10 cellular contexts compared by ENCODE assay signal in the genomic region with DNA sequence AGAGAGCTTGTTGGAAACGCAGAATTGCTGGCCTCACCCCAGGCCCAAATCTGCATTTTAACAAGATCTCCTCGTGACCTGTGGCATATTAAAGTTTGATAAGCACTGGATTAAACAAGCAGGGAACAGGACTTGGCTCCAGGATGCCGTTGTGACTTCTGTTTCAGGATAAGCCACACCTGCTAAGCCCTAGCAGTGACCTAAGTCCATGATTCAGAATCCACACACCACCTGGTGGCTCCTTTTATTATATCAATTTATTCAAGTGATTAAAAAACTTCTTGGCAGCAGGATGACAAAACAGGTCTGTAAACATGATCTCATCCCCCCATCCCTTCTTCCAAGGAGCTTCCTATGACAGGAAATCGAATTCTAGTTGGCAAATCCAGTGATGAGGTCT. TPM values are rescaled to one million over a fixed set of nuclear protein-coding genes. Genes with fewer than 3 reads are reported as not detected.
A peak's percentile ranks its signal among the peaks of the same experiment; 100 is the strongest.
DNase-seq lines count a peak whose midpoint lies in the region; FAIRE-seq and TF ChIP-seq lines count a peak whose summit lies in the region.
"Had no signal": no experiment of that assay in that cellular context is flagged by ENCODE, and none has a peak within 500 bp of the region (broad histone marks: within the 10 kb centered on the region; RNA-seq: fewer than 3 reads in every experiment).

No MANE protein-coding gene starts in this region.

- H3K27me3 Mint-ChIP-seq in activated T-helper 2 cell treated with anti-CD3 and anti-CD28 coated beads, Interferon-gamma antibody, Interleukin-2, Interleukin-4, amounts not matched to agents 10 μg/mL and 5 μg/mL and 100 μg/mL, durations not matched to agents 14 hours and 24 hours and 36 hours (ENCODE audit: low read depth), result no peaks in the 10 kb centered on the region

- no peaks in the 10 kb centered on the region for H3K36me3 Mint-ChIP-seq in activated T-helper 2 cell treated with anti-CD3 and anti-CD28 coated beads, Interferon-gamma antibody, Interleukin-2, Interleukin-4, amounts not matched to agents 10 μg/mL and 5 μg/mL and 100 μg/mL, durations not matched to agents 14 hours and 24 hours and 36 hours (ENCODE audit: low read depth)

- no peaks in the 10 kb centered on the region for H3K27me3 ChIP-seq in WERI-Rb-1 (ENCODE audit: insufficient read depth, low read depth, severe bottlenecking)
- H3K27me3 ChIP-seq: heart left ventricle had no signal

- peak overlapping the region; percentile 6 for H3K4me3 ChIP-seq in WERI-Rb-1 (ENCODE audit: low read depth, low read length)
- H3K4me3 ChIP-seq: heart left ventricle had no signal

- no peak overlapping the region for H3K27ac Mint-ChIP-seq in activated T-helper 2 cell treated with anti-CD3 and anti-CD28 coated beads, Interferon-gamma antibody, Interleukin-2, Interleukin-4, amounts not matched to agents 10 μg/mL and 5 μg/mL and 100 μg/mL, durations not matched to agents 14 hours and 24 hours and 36 hours

- H3K27ac ChIP-seq in WERI-Rb-1, result no peak overlapping the region
- H3K27ac ChIP-seq: heart left ventricle had no signal

- no peak for FAIRE-seq in frontal cortex (lab: Jason Lieb, UNC)

- TF ChIP-seq CTCF in WERI-Rb-1 (IDR thresholded peaks at IDR 0.05; ENCODE audit: low read depth, low read length) (peak; percentile 46; the same call in 1 of the 2 replicates), GM10266 (IDR thresholded peaks at IDR 0.05; ENCODE audit: control insufficient read depth, insufficient read depth, low read depth, missing control alignments) (no peak)

- intact Hi-C loops in activated T-helper 2 cell treated with anti-CD3 and anti-CD28 coated beads, Interferon-gamma antibody, Interleukin-2, Interleukin-4, amounts not matched to agents 10 μg/mL and 5 μg/mL and 100 μg/mL, durations not matched to agents 14 hours and 24 hours and 36 hours (cut with micrococcal nuclease), result no loop called here

- peak; percentile 70 for DNase-seq in DMS79 (lab: John Stamatoyannopoulos, UW)
- DNase-seq in NCI-H146 treated with DMSO at 0.1 percent for 48 hours (lab: John Stamatoyannopoulos, UW; ENCODE audit: unreplicated experiment), result peak; percentile 51
- DNase-seq in WERI-Rb-1, result peak; percentile 62
- peak; percentile 17 for DNase-seq in midbrain (lab: John Stamatoyannopoulos, UW)
- no peak for DNase-seq in activated T-helper 2 cell treated with anti-CD3 and anti-CD28 coated beads, Interferon-gamma antibody, Interleukin-2, Interleukin-4, amounts not matched to agents 10 μg/mL and 5 μg/mL and 100 μg/mL, durations not matched to agents 14 hours and 24 hours and 36 hours (ENCODE audit: low spot score)
- no peak for DNase-seq in stimulated activated CD4-positive, alpha-beta T cell treated with anti-CD3 and anti-CD28 coated beads, Interleukin-15, amount 100 ng/mL, for 24 hours
- DNase-seq in GM10266 (ENCODE audit: extremely low spot score), result no peak
- no peak for DNase-seq in frontal cortex (ENCODE audit: low spot score in 2 of 2)
- DNase-seq: activated CD8-positive, alpha-beta memory T cell treated with anti-CD3 and anti-CD28 coated beads for 24 hours had no signal

- H3K4me3 Mint-ChIP-seq in activated T-helper 2 cell treated with anti-CD3 and anti-CD28 coated beads, Interferon-gamma antibody, Interleukin-2, Interleukin-4, amounts not matched to agents 10 μg/mL and 5 μg/mL and 100 μg/mL, durations not matched to agents 14 hours and 24 hours and 36 hours (ENCODE audit: low read depth), result no peak overlapping the region

- H3K36me3 ChIP-seq in WERI-Rb-1, result no peaks in the 10 kb centered on the region

- no peaks in the 10 kb centered on the region for H3K9me3 Mint-ChIP-seq in activated T-helper 2 cell treated with anti-CD3 and anti-CD28 coated beads, Interferon-gamma antibody, Interleukin-2, Interleukin-4, amounts not matched to agents 10 μg/mL and 5 μg/mL and 100 μg/mL, durations not matched to agents 14 hours and 24 hours and 36 hours

- no peaks in the 10 kb centered on the region for H3K4me1 Mint-ChIP-seq in activated T-helper 2 cell treated with anti-CD3 and anti-CD28 coated beads, Interferon-gamma antibody, Interleukin-2, Interleukin-4, amounts not matched to agents 10 μg/mL and 5 μg/mL and 100 μg/mL, durations not matched to agents 14 hours and 24 hours and 36 hours (ENCODE audit: low read depth)

- no peaks in the 10 kb centered on the region for H3K9me3 ChIP-seq in WERI-Rb-1 (ENCODE audit: severe bottlenecking)
- H3K9me3 ChIP-seq: heart left ventricle had no signal

RNA-seq across cellular contexts. Expression of gene NAGPA, which starts 9.1 kb away (rescaled TPM):
- total RNA-seq in activated T-helper 2 cell treated with anti-CD3 and anti-CD28 coated beads, Interferon-gamma antibody, Interleukin-2, Interleukin-4, amounts not matched to agents 10 μg/mL and 5 μg/mL and 100 μg/mL, durations not matched to agents 14 hours and 24 hours and 36 hours, result 9.8 and 11.1 TPM in 2 replicates
- 14.7 TPM for total RNA-seq in frontal cortex

RNA-seq across cellular contexts. Expression of gene C16orf89, which starts 41.1 kb away (rescaled TPM):
- not detected in 2 replicates for total RNA-seq in activated T-helper 2 cell treated with anti-CD3 and anti-CD28 coated beads, Interferon-gamma antibody, Interleukin-2, Interleukin-4, amounts not matched to agents 10 μg/mL and 5 μg/mL and 100 μg/mL, durations not matched to agents 14 hours and 24 hours and 36 hours
- total RNA-seq in frontal cortex, result 3.3 TPM

RNA-seq across cellular contexts. Expression of gene ALG1, which starts 47.0 kb away (rescaled TPM):
- total RNA-seq in activated T-helper 2 cell treated with anti-CD3 and anti-CD28 coated beads, Interferon-gamma antibody, Interleukin-2, Interleukin-4, amounts not matched to agents 10 μg/mL and 5 μg/mL and 100 μg/mL, durations not matched to agents 14 hours and 24 hours and 36 hours, result 29.4 and 35.0 TPM in 2 replicates
- total RNA-seq in frontal cortex, result 11.4 TPM

Comparison
In these comparisons a context has a peak if more than half of its experiments do, and no peak if none do; other contexts are left out.
1. DNase-seq: peak in DMS79 (single experiment), NCI-H146 treated with DMSO at 0.1 percent for 48 hours (single experiment), WERI-Rb-1 (single experiment) and midbrain (single experiment); none in activated T-helper 2 cell treated with anti-CD3 and anti-CD28 coated beads, Interferon-gamma antibody, Interleukin-2, Interleukin-4, amounts not matched to agents 10 μg/mL and 5 μg/mL and 100 μg/mL, durations not matched to agents 14 hours and 24 hours and 36 hours (single experiment), stimulated activated CD4-positive, alpha-beta T cell treated with anti-CD3 and anti-CD28 coated beads, Interleukin-15, amount 100 ng/mL, for 24 hours (single experiment), GM10266 (single experiment) and frontal cortex (0 of 2).